ENCODE assay signal across 8 cellular contexts in genomic region chr16:4614571-4615388, GRCh38. TPM values are rescaled to one million over a fixed set of nuclear protein-coding genes. Genes with fewer than 3 reads are reported as not detected.
A peak's percentile ranks its signal among the peaks of the same experiment; 100 is the strongest.
DNase-seq lines count a peak whose midpoint lies in the region; ATAC-seq and TF ChIP-seq lines count a peak whose summit lies in the region.

TSS of gene UBALD1 (minus strand) at chr16:4614888. CDS start at chr16:4614797, 91 bp downstream.

- peaks cover 0 to 5% (median 2%) of the 10 kb centered on the region in 3 donors for H3K27me3 Mint-ChIP-seq in immature natural killer cell (ENCODE audit: low read depth in 3 of 3)

- ATAC-seq in GM18867 (IDR thresholded peaks at IDR 0.05; ENCODE audit: unreplicated experiment) (peak; percentile 51), HG03095 (IDR thresholded peaks at IDR 0.05; ENCODE audit: unreplicated experiment) (peak; percentile 57)

- no peaks in the 10 kb centered on the region for H3K36me3 Mint-ChIP-seq in immature natural killer cell

- 20% methylated on average over 37 of the region's 101 CpGs for WGBS in mammary epithelial cell (ENCODE audit: low coverage, missing lambda C conversion rate)
- WGBS in spleen, 5 donors = 9 to 61% (median 11%) methylated on average over 11 to 101 of the region's 101 CpGs

- H3K4me3 Mint-ChIP-seq in immature natural killer cell = peak within 1 kb of the TSS; percentile 90 to 94 (median 94)

- H3K4me1 ChIP-seq in mammary epithelial cell (ENCODE audit: insufficient read depth, low read length) (peaks cover 53% of the 10 kb centered on the region), spleen (peaks cover 30 to 86% (median 65%) of the 10 kb centered on the region in 6 donors)

- POLR2A ChIA-PET in AG04449 (lab: Yijun Ruan, JAX) = no interaction called here

- TF ChIP-seq CTCF in AG04449 (IDR thresholded peaks at IDR 0.05; ENCODE audit: insufficient read depth, low read length, missing control alignments) (no peak), WI38 (IDR thresholded peaks at IDR 0.05; ENCODE audit: low read depth, low read length) (no peak), mammary epithelial cell (conservative IDR thresholded peaks at IDR 0.05 in 1 of 2, IDR thresholded peaks at IDR 0.05 in 1 of 2; ENCODE audit: extremely low read depth in 1 of 2, insufficient read depth in 1 of 2, low read depth in 1 of 2, low read length in 2 of 2) (no peak), spleen (IDR thresholded peaks at IDR 0.05 in 8 of 11, conservative IDR thresholded peaks at IDR 0.05 in 3 of 11) (peak in 2 of 11 experiments; percentile 8 to 14)

- peak within 1 kb of the TSS; percentile 93 for H2AFZ ChIP-seq in mammary epithelial cell (ENCODE audit: low read depth, low read length)

- peak within 1 kb of the TSS; percentile 53 for H3K27ac ChIP-seq in mammary epithelial cell (ENCODE audit: insufficient read depth, low read depth, low read length)
- peak within 1 kb of the TSS; percentile 93 to 99 (median 97) for H3K27ac ChIP-seq in spleen

- peak within 1 kb of the TSS; percentile 84 to 98 (median 94) for H3K27ac Mint-ChIP-seq in immature natural killer cell

- peaks cover 42% of the 10 kb centered on the region for H3K79me2 ChIP-seq in mammary epithelial cell (ENCODE audit: insufficient read depth, low read length)

- TF ChIP-seq POLR2A in spleen (IDR thresholded peaks at IDR 0.05) = peak; percentile 57 to 96 (median 76)

- H3K4me3 ChIP-seq in AG04449 (ENCODE audit: low read depth, low read length) (peak within 1 kb of the TSS; percentile 77), WI38 (ENCODE audit: low read depth, low read length) (peak within 1 kb of the TSS; percentile 80), mammary epithelial cell (replicated peaks in 1 of 3; ENCODE audit: insufficient read depth in 1 of 3, low read depth in 2 of 3, low read length in 3 of 3) (peak within 1 kb of the TSS; percentile 55 to 92 (median 83)), spleen (peak within 1 kb of the TSS; percentile 84 to 98 (median 97))

- DNase-seq in AG04449 (ENCODE audit: low read depth, low spot score) (no peak), NCI-H2171 treated with DMSO at 0.1 percent for 48 hours (lab: John Stamatoyannopoulos, UW) (peak; percentile 77), mammary epithelial cell (peak; percentile 87), immature natural killer cell (peak; percentile 69 to 72 (median 70)), spleen (peak; percentile 96)

- H3K9me3 ChIP-seq in mammary epithelial cell (replicated peaks; ENCODE audit: insufficient read depth, low read length) (no peaks in the 10 kb centered on the region), spleen (no peaks in the 10 kb centered on the region)

- H3K27me3 ChIP-seq in mammary epithelial cell (ENCODE audit: insufficient read depth, low read length) (no peaks in the 10 kb centered on the region), spleen (replicated peaks in 1 of 7) (no peaks in the 10 kb centered on the region)

- H3K36me3 ChIP-seq in mammary epithelial cell (ENCODE audit: insufficient read depth, low read length) (no peaks in the 10 kb centered on the region), spleen (peaks cover 0 to 15% (median 2%) of the 10 kb centered on the region in 6 donors)

- no TSS peak for BruUV-seq in mammary epithelial cell (replicated peaks; lab: Mats Ljungman, UMichigan)

- dilution Hi-C loops in mammary epithelial cell (cut with HindIII; ENCODE audit: low sequenced_read_pairs) = loop anchor here (5.0 kb wide), 2 partner anchors 48 to 88 kb away; no protein-coding TSS in a partner anchor

- intact Hi-C loops in mammary epithelial cell (cut with micrococcal nuclease) (loop anchor here (1.0 to 10.0 kb wide), 4 partner anchors 48 to 343 kb away; partner anchors contain the start of genes CDIP1, DNAJA3 and SEC14L5), spleen (cut with DNase I; ENCODE audit: low total_unique reads) (loop anchor here (5.0 kb wide), 1 partner anchor 68 kb away; no protein-coding TSS in a partner anchor)

- no peaks in the 10 kb centered on the region for H4K20me1 ChIP-seq in mammary epithelial cell (ENCODE audit: insufficient read depth, low read length)

- peaks cover 13 to 36% of the 10 kb centered on the region in 2 donors for H3K4me1 Mint-ChIP-seq in immature natural killer cell

- CTCF ChIA-PET in AG04449 (lab: Yijun Ruan, JAX) = interaction anchor here (1.2 to 3.3 kb wide), 2 partner anchors 9 to 65 kb away, joined by 3 to 14 read pairs; partner anchors contain the start of gene MGRN1
- CTCF ChIA-PET in mammary epithelial cell (lab: Charles Lee; ENCODE audit: low non-redundant PET) = no interaction called here

- H3K9ac ChIP-seq in mammary epithelial cell (ENCODE audit: insufficient read depth, low read length) = peak within 1 kb of the TSS; percentile 73

- in situ Hi-C loops in mammary epithelial cell (cut with MboI; ENCODE audit: low sequenced_read_pairs in 2 of 2) = no loop called here

- H3K4me2 ChIP-seq in mammary epithelial cell (ENCODE audit: insufficient read depth, low read depth, low read length) = peak within 1 kb of the TSS; percentile 98

- no peaks in the 10 kb centered on the region for H3K9me3 Mint-ChIP-seq in immature natural killer cell

RNA-seq across cellular contexts. Expression of gene UBALD1, which starts in this region (rescaled TPM):
- total RNA-seq in mammary epithelial cell = 10 to 100 TPM in 1 of 2 donors, 1 to 10 TPM in 1; 8.0 to 29.8 TPM
- 7.2 TPM for polyA plus RNA-seq in mammary epithelial cell
- 4.4 TPM for polyA minus RNA-seq in mammary epithelial cell
- polyA plus RNA-seq in immature natural killer cell = 10 to 100 TPM in 1 of 3 donors, 1 to 10 TPM in 2; 2.3 to 11.8 (median 6.5) TPM
- total RNA-seq in spleen = 10 to 100 TPM; 10.0 to 29.2 (median 20.2) TPM
- 10 to 100 TPM; 12.6 to 33.6 (median 13.6) TPM for polyA plus RNA-seq in spleen
